15 cellular contexts compared by ENCODE assay signal in genomic region chr9:130110596-130111021, GRCh38. TPM values are rescaled to one million over a fixed set of nuclear protein-coding genes. Genes with fewer than 3 reads are reported as not detected.
A peak's percentile ranks its signal among the peaks of the same experiment; 100 is the strongest.
DNase-seq lines count a peak whose midpoint lies in the region; ATAC-seq and TF ChIP-seq lines count a peak whose summit lies in the region.
"Had no signal": no experiment of that assay in that cellular context is flagged by ENCODE, and none has a peak within 500 bp of the region (broad histone marks: within the 10 kb centered on the region; RNA-seq: fewer than 3 reads in every experiment).

No MANE protein-coding gene starts in this region.

- H3K79me2 ChIP-seq in fibroblast of lung (ENCODE audit: control insufficient read depth, insufficient read depth, low read length) = no peaks in the 10 kb centered on the region

- H3K27ac ChIP-seq in SK-N-MC (no peak overlapping the region), fibroblast of lung (ENCODE audit: insufficient read depth, low read length) (no peak overlapping the region)
- H3K27ac ChIP-seq: BLaER1 treated with 17β-estradiol and CSF1 and Interleukin-3, amounts not matched to agents 10 nM and 100 nM; foreskin keratinocyte had no signal

- ATAC-seq in HG03571 (IDR thresholded peaks at IDR 0.05; ENCODE audit: unreplicated experiment) (no peak), GM18907 (IDR thresholded peaks at IDR 0.05; ENCODE audit: unreplicated experiment) (no peak)
- ATAC-seq: foreskin keratinocyte, HepG2 had no signal

- H4K20me1 ChIP-seq in fibroblast of lung (ENCODE audit: control insufficient read depth, extremely low read depth, insufficient read depth, low read length) = no peaks in the 10 kb centered on the region

- H3K9ac ChIP-seq in SK-N-MC (ENCODE audit: insufficient read length) (peak overlapping the region; percentile 7), fibroblast of lung (ENCODE audit: insufficient read depth, low read length) (peak overlapping the region; percentile 13)

- no peak overlapping the region for H3K4me2 ChIP-seq in fibroblast of lung (ENCODE audit: extremely low read depth, insufficient read depth, low read length)
- H3K4me2 ChIP-seq: BLaER1 treated with 17β-estradiol and CSF1 and Interleukin-3, amounts not matched to agents 10 nM and 100 nM had no signal

- H2AFZ ChIP-seq in fibroblast of lung (ENCODE audit: low read length) = no peak overlapping the region

- no peak for TF ChIP-seq CTCF in fibroblast of lung (conservative IDR thresholded peaks at IDR 0.05 in 1 of 2, IDR thresholded peaks at IDR 0.05 in 1 of 2; ENCODE audit: low read depth in 1 of 2, low read length in 2 of 2)

- H3K4me3 ChIP-seq in SK-N-MC = no peak overlapping the region
- H3K4me3 ChIP-seq in fibroblast of lung (replicated peaks in 1 of 4; ENCODE audit: control extremely low read depth in 1 of 4, insufficient read depth in 1 of 4, low read depth in 3 of 4, low read length in 4 of 4) = no peak overlapping the region
- H3K4me3 ChIP-seq: BLaER1 treated with 17β-estradiol and CSF1 and Interleukin-3, amounts not matched to agents 10 nM and 100 nM had no signal

- peak; percentile 34 for DNase-seq in EL
- DNase-seq in SK-N-MC (ENCODE audit: low read depth, low spot score) = no peak
- DNase-seq in fibroblast of lung (ENCODE audit: low read depth in 2 of 2) = peak; percentile 46 to 61
- peak; percentile 57 for DNase-seq in renal cortical epithelial cell (ENCODE audit: low read depth)
- DNase-seq in foreskin melanocyte = no peak
- no peak for DNase-seq in activated effector memory CD4-positive, alpha-beta T cell treated with anti-CD3 and anti-CD28 coated beads, Interleukin-2, amount 50 U/mL, for 16 hours
- DNase-seq: activated CD4-positive, CD25-positive, alpha-beta regulatory T cell treated with anti-CD3 and anti-CD28 coated beads, Interleukin-2, amount 50 U/mL, for 72 hours; anterior cingulate cortex; foreskin keratinocyte; NCI-H1048; NCI-H345 had no signal

- H3K9me3 ChIP-seq in SK-N-MC (ENCODE audit: low read depth, low read length) (no peaks in the 10 kb centered on the region), fibroblast of lung (ENCODE audit: control insufficient read depth, insufficient read depth, low read depth, low read length) (no peaks in the 10 kb centered on the region)
- H3K9me3 ChIP-seq: BLaER1 treated with 17β-estradiol and CSF1 and Interleukin-3, amounts not matched to agents 10 nM and 100 nM had no signal

- H3K27me3 ChIP-seq in fibroblast of lung (ENCODE audit: control insufficient read depth, insufficient read depth, low read length) = no peaks in the 10 kb centered on the region
- H3K27me3 ChIP-seq: BLaER1 treated with 17β-estradiol and CSF1 and Interleukin-3, amounts not matched to agents 10 nM and 100 nM; foreskin keratinocyte had no signal

- H3K4me1 ChIP-seq in fibroblast of lung (ENCODE audit: control insufficient read depth, extremely low read depth, insufficient read depth, low read length) = peaks cover 5% of the 10 kb centered on the region
- H3K4me1 ChIP-seq: BLaER1 treated with 17β-estradiol and CSF1 and Interleukin-3, amounts not matched to agents 10 nM and 100 nM; foreskin keratinocyte had no signal

- H3K36me3 ChIP-seq in SK-N-MC (ENCODE audit: insufficient read depth, low read length) (peaks cover 20% of the 10 kb centered on the region), fibroblast of lung (ENCODE audit: control insufficient read depth, insufficient read depth, low read length) (peaks cover 11% of the 10 kb centered on the region)

RNA-seq across cellular contexts. Expression of gene GPR107, which starts 56.9 kb away (rescaled TPM):
- 19.8 and 27.6 TPM in 2 replicates for total RNA-seq in fibroblast of lung
- polyA plus RNA-seq in fibroblast of lung = 35.0 and 43.5 TPM in 2 replicates
- polyA plus RNA-seq in fibroblast of lung (2012) = 27.9 and 37.2 TPM in 2 replicates
- 22.3 TPM in 2 replicates for polyA minus RNA-seq in fibroblast of lung (ENCODE audit: low replicate concordance)
- total RNA-seq in renal cortical epithelial cell = 19.8 and 41.0 TPM in 2 replicates

Comparison
In these comparisons a context has a peak if more than half of its experiments do, and no peak if none do; other contexts are left out.
1. DNase-seq: peak in EL (single experiment), fibroblast of lung (2 of 2) and renal cortical epithelial cell (single experiment); none in SK-N-MC (single experiment), foreskin melanocyte (single experiment) and activated effector memory CD4-positive, alpha-beta T cell treated with anti-CD3 and anti-CD28 coated beads, Interleukin-2, amount 50 U/mL, for 16 hours (single experiment).